In genomic region chr20:9514461-9515210, GRCh38 we compare ENCODE assay signal across 1 cellular context.
TF ChIP-seq lines count a peak whose summit lies in the region.

Gene LAMP5, plus strand, starts transcription at chr20:9514590. Its CDS starts 263 bp downstream, at chr20:9514853.

TF ChIP-seq in HepG2, 621 proteins besides CTCF, POLR2A, EP300 and RAD21 (continued from another document):
- TF ChIP-seq REST (IDR thresholded peaks at IDR 0.05; ENCODE audit: borderline replicate concordance in 1 of 2, low read depth in 1 of 2, low read length in 2 of 2) (peak; percentile 8 to 83; a peak in 3 of 4 replicates), ZSCAN31 (CRISPR knock-in tag; IDR thresholded peaks at IDR 0.05; ENCODE audit: low read depth) (no peak), EZH2 (conservative IDR thresholded peaks at IDR 0.05; ENCODE audit: low read depth, low read length) (peak; percentile 86)
